In the genomic region with DNA sequence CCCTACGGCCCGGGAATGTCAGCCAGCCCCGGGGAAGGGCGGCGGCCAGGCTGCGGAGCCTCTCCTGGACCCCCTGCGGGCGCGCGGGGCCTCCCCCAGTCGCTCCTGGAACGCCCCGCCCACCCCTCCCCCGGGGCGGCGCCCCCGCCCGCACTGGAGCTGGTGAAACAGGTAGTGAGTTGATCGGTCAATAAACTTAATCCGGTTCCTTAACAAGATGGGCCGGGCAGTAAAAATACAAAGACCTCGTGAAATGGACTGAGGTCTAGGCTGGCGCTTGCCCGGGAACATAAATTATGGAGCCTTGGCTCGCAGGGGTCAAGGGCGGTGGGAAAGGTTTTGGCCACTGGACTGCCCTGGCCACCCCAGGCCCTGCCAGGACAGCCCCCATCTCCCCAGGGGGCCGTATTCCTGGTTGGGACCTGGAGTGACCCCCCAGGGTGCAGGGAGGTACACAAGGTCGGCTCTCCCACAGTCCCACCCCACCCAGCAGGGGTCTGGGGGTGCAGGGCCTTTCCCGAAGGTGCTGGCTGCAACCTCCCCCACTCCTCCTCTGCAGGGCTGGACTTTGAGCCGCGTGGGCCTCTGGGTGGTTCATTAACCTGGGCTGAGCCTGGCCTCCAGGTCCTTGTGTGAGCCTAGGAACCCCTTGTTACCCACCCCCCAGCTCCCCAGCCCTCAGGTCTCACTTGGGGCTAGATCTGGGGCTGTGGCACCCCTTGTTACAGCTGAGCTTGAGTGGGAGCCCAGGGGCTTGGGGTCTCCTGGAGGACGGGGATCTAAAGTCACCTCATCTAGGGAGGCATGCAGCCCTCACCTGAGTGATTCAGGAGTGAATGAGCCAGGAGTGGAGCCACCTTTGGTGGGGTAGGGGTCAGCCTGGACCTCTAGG, we compare ENCODE assay signal across 11 cellular contexts. TPM values are rescaled to one million over a fixed set of nuclear protein-coding genes. Genes with fewer than 3 reads are reported as not detected.
DNase-seq lines count a peak whose midpoint lies in the region; ATAC-seq and TF ChIP-seq lines count a peak whose summit lies in the region.
"Had no signal": no experiment of that assay in that cellular context is flagged by ENCODE, and none has a peak within 500 bp of the region (broad histone marks: within the 10 kb centered on the region; RNA-seq: fewer than 3 reads in every experiment).

No MANE protein-coding gene starts in this region.

- H3K9me3 ChIP-seq in PC-9 (ENCODE audit: insufficient read depth, low read depth): no peaks in the 10 kb centered on the region
- H3K9me3 ChIP-seq in iPS DF 6.9 (ENCODE audit: control insufficient read depth, insufficient read depth, low read length): no peaks in the 10 kb centered on the region
- H3K9me3 ChIP-seq in ovary: no peaks in the 10 kb centered on the region

- H3K9me2 ChIP-seq in PC-9 (ENCODE audit: insufficient read depth): no peaks in the 10 kb centered on the region

- ATAC-seq in HG03521 (IDR thresholded peaks at IDR 0.05; ENCODE audit: unreplicated experiment): no peak
- ATAC-seq in HG02870 (IDR thresholded peaks at IDR 0.05; ENCODE audit: unreplicated experiment): no peak
- no peak for ATAC-seq in HG03280 (IDR thresholded peaks at IDR 0.05; ENCODE audit: unreplicated experiment)

- H3K36me3 ChIP-seq in PC-9 (ENCODE audit: low read depth) (no peaks in the 10 kb centered on the region), iPS DF 6.9 (ENCODE audit: control insufficient read depth, insufficient read depth, low read length) (peaks cover 3% of the 10 kb centered on the region; the same call in 1 of the 2 replicates), ovary (no peaks in the 10 kb centered on the region)
- H3K36me3 ChIP-seq: brain microvascular endothelial cell had no signal

- peaks cover 21% of the 10 kb centered on the region; the same call in 1 of the 2 replicates for H3F3A ChIP-seq in PC-9 (ENCODE audit: insufficient read depth, low read depth)

- peak; percentile 32 for DNase-seq in COLO668 (lab: John Stamatoyannopoulos, UW; ENCODE audit: unreplicated experiment)
- DNase-seq in PC-9: no peak
- no peak for DNase-seq in iPS DF 6.9 (ENCODE audit: low read depth, low spot score)
- no peak for DNase-seq in ovary
- DNase-seq in GM13976 (ENCODE audit: low spot score): no peak
- DNase-seq: brain microvascular endothelial cell, DND-41, islet precursor cell had no signal

- no peak for TF ChIP-seq EP300 in ovary (IDR thresholded peaks at IDR 0.05)

- H3K27me3 ChIP-seq in PC-9 (ENCODE audit: insufficient read depth, low read depth): peaks cover 34% of the 10 kb centered on the region
- H3K27me3 ChIP-seq in iPS DF 6.9 (ENCODE audit: control insufficient read depth, insufficient read depth, low read length): peaks cover 10% of the 10 kb centered on the region; the same call in 1 of the 2 replicates
- H3K27me3 ChIP-seq in ovary: peaks cover 14% of the 10 kb centered on the region

- intact Hi-C loops in PC-9 (cut with micrococcal nuclease; ENCODE audit: unreplicated experiment): no loop called here
- intact Hi-C loops in ovary (cut with DNase I): no loop called here

- BruUV-seq in PC-9 (replicated peaks; lab: Mats Ljungman, UMichigan): no TSS peak

- no CpG with 5 or more reads among the region's 32 CpGs for WGBS in iPS DF 6.9 (ENCODE audit: insufficient coverage, insufficient read length)
- 13 to 45% (median 14%) methylated on average over 14 to 32 of the region's 32 CpGs for WGBS in ovary, 3 donors

- no peaks in the 10 kb centered on the region for H3K79me2 ChIP-seq in PC-9 (ENCODE audit: low read depth)

- H3K4me1 ChIP-seq in PC-9 (replicated peaks; ENCODE audit: insufficient read depth) (peaks cover 7% of the 10 kb centered on the region; the same call in 1 of the 2 replicates), iPS DF 6.9 (ENCODE audit: control insufficient read depth, insufficient read depth, low read length) (peaks cover 3% of the 10 kb centered on the region), ovary (ENCODE audit: insufficient read depth) (peaks cover 9% of the 10 kb centered on the region)

- CTCF ChIA-PET in PC-9 (lab: Charles Lee): interaction anchor here (0.7 kb wide), 1 partner anchor 44 kb away, joined by 4 read pairs; no protein-coding TSS in a partner anchor

- in situ Hi-C loops in GM13976 (cut with MboI; ENCODE audit: low sequenced_read_pairs, unreplicated experiment): no loop called here

- H3K4me3 ChIP-seq in PC-9: peak overlapping the region; percentile 36; the same call in 1 of the 2 replicates
- peak overlapping the region; percentile 74; the same call in 1 of the 2 replicates for H3K4me3 ChIP-seq in iPS DF 6.9 (ENCODE audit: low read length)
- peak overlapping the region; percentile 34 for H3K4me3 ChIP-seq in ovary

- POLR2A ChIA-PET in PC-9 (lab: Charles Lee; ENCODE audit: unreplicated experiment): no interaction called here

- no peak for TF ChIP-seq POLR2A in ovary (IDR thresholded peaks at IDR 0.05)

- H3K27ac ChIP-seq in PC-9: no peak overlapping the region
- H3K27ac ChIP-seq in iPS DF 6.9 (ENCODE audit: low read length): no peak overlapping the region
- no peak overlapping the region for H3K27ac ChIP-seq in ovary
- H3K27ac ChIP-seq: brain microvascular endothelial cell had no signal

- peak overlapping the region; percentile 68 for H3K4me2 ChIP-seq in PC-9

- H2AFZ ChIP-seq in PC-9: no peak overlapping the region

- peaks cover 3% of the 10 kb centered on the region; the same call in 1 of the 2 replicates for H4K20me1 ChIP-seq in PC-9 (ENCODE audit: insufficient read depth)

- TF ChIP-seq CTCF in PC-9 (conservative IDR thresholded peaks at IDR 0.05) (no peak), ovary (IDR thresholded peaks at IDR 0.05) (no peak), GM13976 (IDR thresholded peaks at IDR 0.05; ENCODE audit: borderline replicate concordance, control extremely low read depth, extremely low read depth, insufficient read depth, missing control alignments) (no peak)

RNA-seq across cellular contexts. Expression of a gene that starts 2.5 kb away (rescaled TPM):
- total RNA-seq in PC-9 (2021) (8.2 and 10.6 TPM in 2 replicates), ovary (1 to 10 TPM in 3 of 7 donors, under 1 TPM in 4; 0.25 to 9.2 (median 0.72) TPM)
- under 1 TPM; 0.12 to 0.53 TPM for polyA plus RNA-seq in ovary
